16 cellular contexts compared by ENCODE assay signal in genomic region chr2:147554708-147555107, GRCh38.
"Had no signal": no experiment of that assay in that cellular context is flagged by ENCODE, and none has a peak within 500 bp of the region (broad histone marks: within the 10 kb centered on the region; RNA-seq: fewer than 3 reads in every experiment).

No MANE protein-coding gene starts in this region.

- H3K4me1 ChIP-seq: pancreas, upper lobe of left lung had no signal

- H3K4me3 Mint-ChIP-seq: activated CD4-positive, alpha-beta memory T cell treated with anti-CD3 and anti-CD28 coated beads, Interleukin-2, amount 10 ng/mL, durations not matched to agents 7 days and 5 days; activated CD8-positive, alpha-beta memory T cell treated with anti-CD3 and anti-CD28 coated beads, Interleukin-2, amount 10 ng/mL, durations not matched to agents 7 days and 5 days; activated T-helper 17 cell treated with anti-CD3 and anti-CD28 coated beads, Interleukin-2, amount 50 U/mL, for 72 hours; stimulated activated naive CD8-positive, alpha-beta T cell treated with anti-CD3 and anti-CD28 coated beads, Interleukin-15, Interleukin-2, amounts not matched to agents 100 ng/mL and 50 ng/mL, for 24 hours; T-helper 2 cell treated with Interferon-gamma antibody and Interleukin-4, amounts not matched to agents 5 μg/mL and 100 μg/mL, for 36 hours had no signal

- ATAC-seq: activated CD8-positive, alpha-beta memory T cell treated with anti-CD3 and anti-CD28 coated beads, Interleukin-2, amount 10 ng/mL, durations not matched to agents 7 days and 5 days; activated T-helper 17 cell treated with anti-CD3 and anti-CD28 coated beads, Interleukin-2, amount 50 U/mL, for 72 hours; pancreas had no signal

- H3K27ac Mint-ChIP-seq: activated CD4-positive, alpha-beta memory T cell treated with anti-CD3 and anti-CD28 coated beads, Interleukin-2, amount 10 ng/mL, durations not matched to agents 7 days and 5 days; activated CD8-positive, alpha-beta memory T cell treated with anti-CD3 and anti-CD28 coated beads, Interleukin-2, amount 10 ng/mL, durations not matched to agents 7 days and 5 days; activated T-helper 17 cell treated with anti-CD3 and anti-CD28 coated beads, Interleukin-2, amount 50 U/mL, for 72 hours; stimulated activated naive CD8-positive, alpha-beta T cell treated with anti-CD3 and anti-CD28 coated beads, Interleukin-15, Interleukin-2, amounts not matched to agents 100 ng/mL and 50 ng/mL, for 24 hours; T-helper 2 cell treated with Interferon-gamma antibody and Interleukin-4, amounts not matched to agents 5 μg/mL and 100 μg/mL, for 36 hours had no signal

- H3K4me3 ChIP-seq: esophagus muscularis mucosa, pancreas, suprapubic skin, upper lobe of left lung had no signal

- DNase-seq: activated CD4-positive, alpha-beta memory T cell treated with anti-CD3 and anti-CD28 coated beads, Interleukin-2, amount 10 ng/mL, durations not matched to agents 7 days and 5 days; activated CD8-positive, alpha-beta memory T cell treated with anti-CD3 and anti-CD28 coated beads, Interleukin-2, amount 10 ng/mL, durations not matched to agents 7 days and 5 days; activated naive CD4-positive, alpha-beta T cell treated with Interleukin-2 at 50 U/mL for 16 hours; cerebellar nuclear complex; cortex of kidney; effector memory CD4-positive, alpha-beta T cell; hypothalamus; islet precursor cell; pancreas; SK-N-SH; upper lobe of left lung had no signal

- H3K4me1 Mint-ChIP-seq: activated CD8-positive, alpha-beta memory T cell treated with anti-CD3 and anti-CD28 coated beads, Interleukin-2, amount 10 ng/mL, durations not matched to agents 7 days and 5 days had no signal

- H3K27me3 Mint-ChIP-seq: activated CD4-positive, alpha-beta memory T cell treated with anti-CD3 and anti-CD28 coated beads, Interleukin-2, amount 10 ng/mL, durations not matched to agents 7 days and 5 days; activated CD8-positive, alpha-beta memory T cell treated with anti-CD3 and anti-CD28 coated beads, Interleukin-2, amount 10 ng/mL, durations not matched to agents 7 days and 5 days; activated T-helper 17 cell treated with anti-CD3 and anti-CD28 coated beads, Interleukin-2, amount 50 U/mL, for 72 hours; stimulated activated naive CD8-positive, alpha-beta T cell treated with anti-CD3 and anti-CD28 coated beads, Interleukin-15, Interleukin-2, amounts not matched to agents 100 ng/mL and 50 ng/mL, for 24 hours had no signal

- H3K9me3 ChIP-seq: esophagus muscularis mucosa, pancreas, SK-N-SH, suprapubic skin, upper lobe of left lung had no signal

- H3K9me3 Mint-ChIP-seq: activated CD4-positive, alpha-beta memory T cell treated with anti-CD3 and anti-CD28 coated beads, Interleukin-2, amount 10 ng/mL, durations not matched to agents 7 days and 5 days; activated T-helper 17 cell treated with anti-CD3 and anti-CD28 coated beads, Interleukin-2, amount 50 U/mL, for 72 hours; stimulated activated naive CD8-positive, alpha-beta T cell treated with anti-CD3 and anti-CD28 coated beads, Interleukin-15, Interleukin-2, amounts not matched to agents 100 ng/mL and 50 ng/mL, for 24 hours; T-helper 2 cell treated with Interferon-gamma antibody and Interleukin-4, amounts not matched to agents 5 μg/mL and 100 μg/mL, for 36 hours had no signal

- H3K36me3 Mint-ChIP-seq: activated CD8-positive, alpha-beta memory T cell treated with anti-CD3 and anti-CD28 coated beads, Interleukin-2, amount 10 ng/mL, durations not matched to agents 7 days and 5 days had no signal

- H3K36me3 ChIP-seq: esophagus muscularis mucosa, pancreas, suprapubic skin, upper lobe of left lung had no signal

- H3K27ac ChIP-seq: pancreas, suprapubic skin, upper lobe of left lung had no signal

- H3K27me3 ChIP-seq: esophagus muscularis mucosa, pancreas, suprapubic skin, upper lobe of left lung had no signal
